1 cellular context compared by ENCODE assay signal in genomic region chr15:58545307-58546065, GRCh38.
TF ChIP-seq lines count a peak whose summit lies in the region.

No MANE protein-coding gene starts in this region.

TF ChIP-seq in A549, 52 proteins besides CTCF, POLR2A, EP300 and RAD21 (continued from another document):
- no peak for TF ChIP-seq REST (IDR thresholded peaks at IDR 0.05)
- TF ChIP-seq CBX2 (IDR thresholded peaks at IDR 0.05; ENCODE audit: borderline replicate concordance, low read depth): no peak
- no peak for TF ChIP-seq ZNF302 (CRISPR knock-in tag; IDR thresholded peaks at IDR 0.05)
- TF ChIP-seq, protein P1, sequence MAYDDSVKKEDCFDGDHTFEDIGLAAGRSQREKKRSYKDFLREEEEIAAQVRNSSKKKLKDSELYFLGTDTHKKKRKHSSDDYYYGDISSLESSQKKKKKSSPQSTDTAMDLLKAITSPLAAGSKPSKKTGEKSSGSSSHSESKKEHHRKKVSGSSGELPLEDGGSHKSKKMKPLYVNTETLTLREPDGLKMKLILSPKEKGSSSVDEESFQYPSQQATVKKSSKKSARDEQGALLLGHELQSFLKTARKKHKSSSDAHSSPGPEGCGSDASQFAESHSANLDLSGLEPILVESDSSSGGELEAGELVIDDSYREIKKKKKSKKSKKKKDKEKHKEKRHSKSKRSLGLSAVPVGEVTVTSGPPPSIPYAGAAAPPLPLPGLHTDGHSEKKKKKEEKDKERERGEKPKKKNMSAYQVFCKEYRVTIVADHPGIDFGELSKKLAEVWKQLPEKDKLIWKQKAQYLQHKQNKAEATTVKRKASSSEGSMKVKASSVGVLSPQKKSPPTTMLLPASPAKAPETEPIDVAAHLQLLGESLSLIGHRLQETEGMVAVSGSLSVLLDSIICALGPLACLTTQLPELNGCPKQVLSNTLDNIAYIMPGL (CRISPR knock-in tag; IDR thresholded peaks at IDR 0.05; ENCODE audit: borderline replicate concordance): no peak
- no peak for TF ChIP-seq ATOH8 (CRISPR knock-in tag; IDR thresholded peaks at IDR 0.05; ENCODE audit: low read depth)
